Comparison of ENCODE assay signal across 8 cellular contexts in the genomic region with DNA sequence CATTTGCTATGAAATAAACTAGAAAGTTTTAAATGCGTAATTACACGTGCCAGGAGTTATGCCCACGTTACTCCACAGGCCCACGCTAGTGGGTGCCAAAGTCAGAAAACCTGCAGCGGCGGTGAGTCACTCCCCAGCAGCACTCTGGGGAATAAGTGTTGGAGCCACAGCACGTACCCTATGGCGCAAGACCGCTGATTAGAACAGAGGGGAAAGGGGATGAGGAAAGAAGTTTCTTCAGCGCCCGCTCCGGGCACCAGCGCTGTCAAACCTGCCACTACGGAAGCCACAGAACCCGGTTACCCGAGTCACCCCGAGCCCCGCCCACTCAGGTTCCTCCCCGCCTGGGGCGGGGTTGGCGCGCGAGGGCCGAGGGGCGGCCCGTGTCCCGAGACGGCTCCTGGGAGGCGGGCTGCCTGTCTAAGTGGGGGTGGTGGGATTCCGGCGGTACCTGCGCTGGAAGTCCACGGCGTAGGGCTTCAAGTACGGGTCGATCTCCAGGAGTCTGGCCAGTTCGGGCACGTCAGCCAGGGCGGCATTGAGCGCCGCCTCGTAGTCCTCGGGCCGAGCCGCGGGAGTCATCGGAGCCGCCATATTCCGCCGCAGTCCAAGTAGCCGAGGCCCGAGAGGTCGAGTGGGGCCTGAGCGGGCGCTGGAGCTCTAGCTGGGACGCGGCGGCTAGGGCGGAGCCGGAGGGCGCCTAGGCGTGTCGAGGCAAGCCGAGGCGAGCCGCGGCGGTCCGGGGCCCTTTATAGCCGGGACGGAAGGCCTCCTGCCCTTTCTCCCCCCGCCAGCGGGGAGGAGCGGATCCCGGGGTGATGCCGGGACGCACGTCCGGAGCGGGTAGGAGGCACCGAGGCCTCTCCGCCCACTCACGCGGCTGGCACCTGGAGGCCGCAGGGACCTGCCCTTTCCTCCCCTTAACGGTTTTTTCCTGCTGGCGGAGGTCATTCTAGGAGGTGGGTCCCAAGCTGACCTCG. TPM values are rescaled to one million over a fixed set of nuclear protein-coding genes. Genes with fewer than 3 reads are reported as not detected.
DNase-seq lines count a peak whose midpoint lies in the region; ATAC-seq and TF ChIP-seq lines count a peak whose summit lies in the region.

TSS of gene GBE1 (minus strand) at position 722 of the 980 bp plus-strand sequence. CDS start at position 594, 128 bp downstream.

- H3K27ac ChIP-seq in osteoblast (ENCODE audit: low read depth, low read length) = peak within 1 kb of the TSS; percentile 97
- peak within 1 kb of the TSS; percentile 98 for H3K27ac ChIP-seq in thoracic aorta

- peak within 1 kb of the TSS; percentile 90 for H2AFZ ChIP-seq in osteoblast (ENCODE audit: low read length)

- H3K4me1 Mint-ChIP-seq in glutamatergic neuron (ENCODE audit: low read depth, unreplicated experiment) = no peaks in the 10 kb centered on the region

- H3K9me3 Mint-ChIP-seq in activated naive CD4-positive, alpha-beta T cell treated with anti-CD3 and anti-CD28 coated beads, Interleukin-2, amount 50 U/mL, for 72 hours = peaks cover 0 to 11% of the 10 kb centered on the region in 2 donors
- peaks cover 3% of the 10 kb centered on the region for H3K9me3 Mint-ChIP-seq in glutamatergic neuron (ENCODE audit: unreplicated experiment)

- peaks cover 52% of the 10 kb centered on the region for H3K79me2 ChIP-seq in osteoblast (ENCODE audit: insufficient read depth, low read length)

- H3K36me3 Mint-ChIP-seq in activated naive CD4-positive, alpha-beta T cell treated with anti-CD3 and anti-CD28 coated beads, Interleukin-2, amount 50 U/mL, for 72 hours = peaks cover 43 to 48% of the 10 kb centered on the region in 2 donors
- H3K36me3 Mint-ChIP-seq in glutamatergic neuron (ENCODE audit: unreplicated experiment) = no peaks in the 10 kb centered on the region

- H3K4me1 ChIP-seq in osteoblast (ENCODE audit: insufficient read depth, low read length) (peaks cover 28% of the 10 kb centered on the region), thoracic aorta (ENCODE audit: control insufficient read depth in 1 of 2, low read depth in 2 of 2) (peaks cover 6 to 58% of the 10 kb centered on the region in 2 donors)

- peak within 1 kb of the TSS; percentile 59 for H3K4me3 ChIP-seq in HFF-Myc (replicated peaks; ENCODE audit: low read depth, low read length)
- peak within 1 kb of the TSS; percentile 86 for H3K4me3 ChIP-seq in osteoblast (ENCODE audit: insufficient read depth, low read length)
- peak within 1 kb of the TSS; percentile 83 for H3K4me3 ChIP-seq in thoracic aorta

- H3K27me3 ChIP-seq in osteoblast (ENCODE audit: insufficient read depth, low read length) (no peaks in the 10 kb centered on the region), thoracic aorta (replicated peaks; ENCODE audit: insufficient read depth) (no peaks in the 10 kb centered on the region)

- POLR2A ChIA-PET in GM10248 (lab: Yijun Ruan, JAX) = interaction anchor here (0.9 to 1.0 kb wide), 3 partner anchors 14 to 44 kb away, joined by 3 to 4 read pairs (median 3); no protein-coding TSS in a partner anchor

- DNase-seq in GM10248 (ENCODE audit: extremely low spot score) (peak; percentile 90), HFF-Myc (ENCODE audit: extremely low read depth, low read depth) (peak; percentile 81), MV-4-11 (lab: John Stamatoyannopoulos, UW) (peak; percentile 99), glutamatergic neuron (peak; percentile 88), osteoblast (ENCODE audit: insufficient read length, low spot score, missing footprints) (peak; percentile 97), thoracic aorta (ENCODE audit: low spot score) (peak; percentile 91)
- DNase-seq in activated naive CD4-positive, alpha-beta T cell treated with anti-CD3 and anti-CD28 coated beads, Interleukin-2, amount 50 U/mL, for 72 hours (ENCODE audit: low spot score in 2 of 2) = peak; percentile 91 to 93

- H3K9me3 ChIP-seq in osteoblast (ENCODE audit: low read depth, low read length) (no peaks in the 10 kb centered on the region), thoracic aorta (no peaks in the 10 kb centered on the region)

- CTCF ChIA-PET in GM10248 (lab: Yijun Ruan, JAX) = interaction anchor here (0.6 to 2.2 kb wide), 9 partner anchors 9 to 180 kb away, joined by 3 to 7 read pairs (median 4); no protein-coding TSS in a partner anchor

- H3K4me3 Mint-ChIP-seq in glutamatergic neuron (ENCODE audit: unreplicated experiment) = peak within 1 kb of the TSS; percentile 93

- ATAC-seq in SK-N-SH treated with all-trans-retinoic acid at 6 μM for 48 hours = peak; percentile 92
- peak; percentile 88 to 89 for ATAC-seq in activated naive CD4-positive, alpha-beta T cell treated with anti-CD3 and anti-CD28 coated beads, Interleukin-2, amount 50 U/mL, for 72 hours
- peak; percentile 87 for ATAC-seq in thoracic aorta (ENCODE audit: insufficient number of reproducible peaks, low FRiP score, low read depth)

- peak within 1 kb of the TSS; percentile 98 for H3K27ac Mint-ChIP-seq in activated naive CD4-positive, alpha-beta T cell treated with anti-CD3 and anti-CD28 coated beads, Interleukin-2, amount 50 U/mL, for 72 hours
- H3K27ac Mint-ChIP-seq in glutamatergic neuron (ENCODE audit: unreplicated experiment) = peak within 1 kb of the TSS; percentile 97

- no peaks in the 10 kb centered on the region for H3K27me3 Mint-ChIP-seq in glutamatergic neuron (ENCODE audit: unreplicated experiment)

- TF ChIP-seq CTCF in GM10248 (IDR thresholded peaks at IDR 0.05; ENCODE audit: control extremely low read depth, extremely low read depth, low read depth, missing control alignments) = peak; percentile 28
- TF ChIP-seq CTCF in HFF-Myc (IDR thresholded peaks at IDR 0.05; ENCODE audit: low read depth, low read length, missing control alignments) = no peak
- TF ChIP-seq CTCF in glutamatergic neuron (IDR thresholded peaks at IDR 0.05; ENCODE audit: partially characterized antibody, unreplicated experiment) = no peak
- peak; percentile 45 for TF ChIP-seq CTCF in osteoblast (IDR thresholded peaks at IDR 0.05; ENCODE audit: extremely low read depth, low read depth, low read length)
- peak; percentile 43 for TF ChIP-seq CTCF in thoracic aorta (IDR thresholded peaks at IDR 0.05)

- peak within 1 kb of the TSS; percentile 98 for H3K4me2 ChIP-seq in osteoblast (ENCODE audit: insufficient read depth, low read length)

- no peaks in the 10 kb centered on the region for H4K20me1 ChIP-seq in osteoblast (ENCODE audit: insufficient read depth, low read length)

- H3K36me3 ChIP-seq in osteoblast (ENCODE audit: insufficient read depth, low read length) (peaks cover 23% of the 10 kb centered on the region), thoracic aorta (no peaks in the 10 kb centered on the region)

TF ChIP-seq in SK-N-SH treated with all-trans-retinoic acid at 6 μM for 48 hours, 23 proteins besides CTCF, POLR2A, EP300 and RAD21 (continues in another document):
- TF ChIP-seq ARNTL (CRISPR knock-in tag; IDR thresholded peaks at IDR 0.05; ENCODE audit: borderline replicate concordance, low read depth) = peak; percentile 40; the same call in 1 of the 2 replicates
- TF ChIP-seq, protein P1, sequence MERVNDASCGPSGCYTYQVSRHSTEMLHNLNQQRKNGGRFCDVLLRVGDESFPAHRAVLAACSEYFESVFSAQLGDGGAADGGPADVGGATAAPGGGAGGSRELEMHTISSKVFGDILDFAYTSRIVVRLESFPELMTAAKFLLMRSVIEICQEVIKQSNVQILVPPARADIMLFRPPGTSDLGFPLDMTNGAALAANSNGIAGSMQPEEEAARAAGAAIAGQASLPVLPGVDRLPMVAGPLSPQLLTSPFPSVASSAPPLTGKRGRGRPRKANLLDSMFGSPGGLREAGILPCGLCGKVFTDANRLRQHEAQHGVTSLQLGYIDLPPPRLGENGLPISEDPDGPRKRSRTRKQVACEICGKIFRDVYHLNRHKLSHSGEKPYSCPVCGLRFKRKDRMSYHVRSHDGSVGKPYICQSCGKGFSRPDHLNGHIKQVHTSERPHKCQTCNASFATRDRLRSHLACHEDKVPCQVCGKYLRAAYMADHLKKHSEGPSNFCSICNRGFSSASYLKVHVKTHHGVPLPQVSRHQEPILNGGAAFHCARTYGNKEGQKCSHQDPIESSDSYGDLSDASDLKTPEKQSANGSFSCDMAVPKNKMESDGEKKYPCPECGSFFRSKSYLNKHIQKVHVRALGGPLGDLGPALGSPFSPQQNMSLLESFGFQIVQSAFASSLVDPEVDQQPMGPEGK (CRISPR knock-in tag; IDR thresholded peaks at IDR 0.05; ENCODE audit: borderline replicate concordance) = 0 out of 2 replicates have a peak, but pooled peaks have one; percentile 71
- TF ChIP-seq, protein P2, sequence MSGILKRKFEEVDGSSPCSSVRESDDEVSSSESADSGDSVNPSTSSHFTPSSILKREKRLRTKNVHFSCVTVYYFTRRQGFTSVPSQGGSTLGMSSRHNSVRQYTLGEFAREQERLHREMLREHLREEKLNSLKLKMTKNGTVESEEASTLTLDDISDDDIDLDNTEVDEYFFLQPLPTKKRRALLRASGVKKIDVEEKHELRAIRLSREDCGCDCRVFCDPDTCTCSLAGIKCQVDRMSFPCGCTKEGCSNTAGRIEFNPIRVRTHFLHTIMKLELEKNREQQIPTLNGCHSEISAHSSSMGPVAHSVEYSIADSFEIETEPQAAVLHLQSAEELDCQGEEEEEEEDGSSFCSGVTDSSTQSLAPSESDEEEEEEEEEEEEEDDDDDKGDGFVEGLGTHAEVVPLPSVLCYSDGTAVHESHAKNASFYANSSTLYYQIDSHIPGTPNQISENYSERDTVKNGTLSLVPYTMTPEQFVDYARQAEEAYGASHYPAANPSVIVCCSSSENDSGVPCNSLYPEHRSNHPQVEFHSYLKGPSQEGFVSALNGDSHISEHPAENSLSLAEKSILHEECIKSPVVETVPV (CRISPR knock-in tag; IDR thresholded peaks at IDR 0.05) = peak; percentile 56; the same call in 1 of the 2 replicates
- TF ChIP-seq ZFP30 (CRISPR knock-in tag; IDR thresholded peaks at IDR 0.05) = no peak
- 0 out of 2 replicates have a peak, but pooled peaks have one; percentile 68 for TF ChIP-seq GLIS3 (CRISPR knock-in tag; IDR thresholded peaks at IDR 0.05)
- no peak for TF ChIP-seq ZNF565 (CRISPR knock-in tag; conservative IDR thresholded peaks at IDR 0.05; ENCODE audit: low read depth)
- no peak for TF ChIP-seq ZC3H10 (CRISPR knock-in tag; IDR thresholded peaks at IDR 0.05)
- TF ChIP-seq CSDC2 (CRISPR knock-in tag; IDR thresholded peaks at IDR 0.05) = no peak
- 0 out of 2 replicates have a peak, but pooled peaks have one; percentile 71 for TF ChIP-seq ZFP3 (CRISPR knock-in tag; IDR thresholded peaks at IDR 0.05)
- no peak for TF ChIP-seq ESRRG (CRISPR knock-in tag; IDR thresholded peaks at IDR 0.05)

RNA-seq across cellular contexts. Expression of gene GBE1, which starts in this region (rescaled TPM):
- 10 to 100 TPM; 45.7 to 78.9 TPM for total RNA-seq in activated naive CD4-positive, alpha-beta T cell treated with anti-CD3 and anti-CD28 coated beads, Interleukin-2, amount 50 U/mL, for 72 hours
- 11.3 TPM for total RNA-seq in glutamatergic neuron (ENCODE audit: unreplicated experiment)
- total RNA-seq in osteoblast = 148 and 184 TPM in 2 replicates
- 10 to 100 TPM; 60.1 to 67.1 TPM for total RNA-seq in thoracic aorta

Comparison
In these comparisons a context has a peak if more than half of its experiments do, and no peak if none do; other contexts are left out.
1. Peak in every context shown above with its lines: DNase-seq, ATAC-seq, H3K4me3 ChIP-seq and H3K27ac ChIP-seq.
2. CTCF ChIP-seq: peak in GM10248 (single experiment), osteoblast (single experiment) and thoracic aorta (single experiment); none in HFF-Myc (single experiment) and glutamatergic neuron (single experiment).